ENCODE assay signal across 8 cellular contexts in genomic region chr16:19521471-19522368, GRCh38. TPM values are rescaled to one million over a fixed set of nuclear protein-coding genes. Genes with fewer than 3 reads are reported as not detected.
A peak's percentile ranks its signal among the peaks of the same experiment; 100 is the strongest.
DNase-seq lines count a peak whose midpoint lies in the region; TF ChIP-seq lines count a peak whose summit lies in the region.

Gene GDE1, minus strand, starts transcription at chr16:19522098. Its CDS starts 134 bp downstream, at chr16:19521964.

- H3K9me3 ChIP-seq in Loucy (ENCODE audit: insufficient read depth, low read depth, low read length) (no peaks in the 10 kb centered on the region), stomach smooth muscle (ENCODE audit: control insufficient read depth in 2 of 2, low read length in 2 of 2) (no peaks in the 10 kb centered on the region)

- H3K79me2 ChIP-seq in Loucy (ENCODE audit: insufficient read depth, low read length), result peaks cover 78% of the 10 kb centered on the region

- peak within 1 kb of the TSS; percentile 81 for H3K4me2 ChIP-seq in Loucy (ENCODE audit: low read depth, low read length, poor library complexity, severe bottlenecking)

- no peaks in the 10 kb centered on the region for H3K9me2 ChIP-seq in Loucy (replicated peaks; ENCODE audit: low read depth, low read length)

- H3K4me1 ChIP-seq in Loucy (ENCODE audit: insufficient read depth, low read length, poor library complexity, severe bottlenecking), result peaks cover 55% of the 10 kb centered on the region
- peaks cover 35% of the 10 kb centered on the region for H3K4me1 ChIP-seq in stomach smooth muscle (ENCODE audit: control insufficient read depth, insufficient read depth, low read length)

- in situ Hi-C loops in G401 (cut with HindIII; ENCODE audit: low sequenced_read_pairs), result no loop called here

- H3F3A ChIP-seq in Loucy (ENCODE audit: low read depth), result no peaks in the 10 kb centered on the region

- H3K36me3 ChIP-seq in H7 (replicated peaks; ENCODE audit: control insufficient read depth, insufficient read depth, low read length) (no peaks in the 10 kb centered on the region; the same call in none of the 2 replicates), Loucy (ENCODE audit: insufficient read depth, low read length) (peaks cover 3% of the 10 kb centered on the region; the same call in 1 of the 2 replicates), stomach smooth muscle (ENCODE audit: control insufficient read depth in 2 of 2, insufficient read depth in 2 of 2, low read length in 2 of 2) (peaks cover 1 to 3% of the 10 kb centered on the region in 2 donors)

- peaks cover 5% of the 10 kb centered on the region for H3K36me3 Mint-ChIP-seq in neural crest cell (ENCODE audit: low read depth)

- peak within 1 kb of the TSS; percentile 75 for H3K27ac Mint-ChIP-seq in neural crest cell (ENCODE audit: unreplicated experiment)

- H3K9ac ChIP-seq in Loucy (ENCODE audit: low read depth, low read length, poor library complexity, severe bottlenecking) (peak within 1 kb of the TSS; percentile 91), stomach smooth muscle (ENCODE audit: low read length in 2 of 2) (peak within 1 kb of the TSS; percentile 86)

- H3K4me3 ChIP-seq in H7 (ENCODE audit: insufficient read depth, low read depth, low read length) (peak within 1 kb of the TSS; percentile 86), Loucy (ENCODE audit: low read length, poor library complexity, severe bottlenecking) (peak within 1 kb of the TSS; percentile 96), fibroblast of villous mesenchyme (ENCODE audit: low read depth, low read length) (peak within 1 kb of the TSS; percentile 85), stomach smooth muscle (ENCODE audit: low read length in 2 of 2) (peak within 1 kb of the TSS; percentile 85 to 95)

- TF ChIP-seq CTCF in Loucy (conservative IDR thresholded peaks at IDR 0.05; ENCODE audit: low read length), result peak; percentile 36
- TF ChIP-seq CTCF in fibroblast of villous mesenchyme (IDR thresholded peaks at IDR 0.05; ENCODE audit: insufficient read depth, low read depth, low read length), result peak; percentile 33
- TF ChIP-seq CTCF in neural crest cell (conservative IDR thresholded peaks at IDR 0.05), result peak; percentile 28

- peak within 1 kb of the TSS; percentile 86 for H3K27ac ChIP-seq in stomach smooth muscle (ENCODE audit: low read length)

- peak within 1 kb of the TSS; percentile 60 for H2AFZ ChIP-seq in Loucy (ENCODE audit: low read length)

- DNase-seq in G401 (ENCODE audit: low spot score), result peak; percentile 97
- peak; percentile 96 for DNase-seq in H7
- DNase-seq in activated gamma-delta T cell (lab: John Stamatoyannopoulos, UW), result peak; percentile 83
- peak; percentile 88 for DNase-seq in fibroblast of villous mesenchyme (ENCODE audit: low read depth)
- peak; percentile 91 for DNase-seq in neural crest cell (ENCODE audit: low read depth, low spot score)

- H4K20me1 ChIP-seq in Loucy (ENCODE audit: insufficient read depth, low read length, poor library complexity, severe bottlenecking), result peaks cover 35% of the 10 kb centered on the region

- H3K27me3 ChIP-seq in H7 (ENCODE audit: control insufficient read depth, insufficient read depth, low read length) (no peaks in the 10 kb centered on the region), Loucy (ENCODE audit: insufficient read depth, low read length, poor library complexity, severe bottlenecking) (peaks cover 7% of the 10 kb centered on the region), stomach smooth muscle (ENCODE audit: control insufficient read depth in 1 of 2, insufficient read depth in 2 of 2, low read length in 2 of 2) (no peaks in the 10 kb centered on the region)

- H3K4me3 Mint-ChIP-seq in neural crest cell, result peak within 1 kb of the TSS; percentile 98

- H3K27me3 Mint-ChIP-seq in neural crest cell (ENCODE audit: low read depth), result no peaks in the 10 kb centered on the region

- peaks cover 55% of the 10 kb centered on the region for H3K4me1 Mint-ChIP-seq in neural crest cell

- peak; percentile 90 for TF ChIP-seq POLR2A in Raji (IDR thresholded peaks at IDR 0.05; ENCODE audit: insufficient read depth, low read depth, low read length)

- no peaks in the 10 kb centered on the region for H3K9me3 Mint-ChIP-seq in neural crest cell

RNA-seq across cellular contexts. Expression of gene GDE1, which starts in this region (rescaled TPM):
- 49.7 and 68.7 TPM in 2 replicates for total RNA-seq in G401 (2014; rRNA removed; shearing (Covaris generic))
- total RNA-seq in H7 (2014; rRNA removed; shearing (Covaris generic)), result 57.8 and 60.0 TPM in 2 replicates
- total RNA-seq in fibroblast of villous mesenchyme (71.8 and 107 TPM in 2 replicates), neural crest cell (61.9 and 63.2 TPM in 2 replicates)

Comparison
In these comparisons a context has a peak if more than half of its experiments do, and no peak if none do; other contexts are left out.
1. Peak in every context shown above with its lines: DNase-seq, H3K4me3 ChIP-seq and H3K27ac ChIP-seq.